1 cellular context compared by ENCODE assay signal in the genomic region with DNA sequence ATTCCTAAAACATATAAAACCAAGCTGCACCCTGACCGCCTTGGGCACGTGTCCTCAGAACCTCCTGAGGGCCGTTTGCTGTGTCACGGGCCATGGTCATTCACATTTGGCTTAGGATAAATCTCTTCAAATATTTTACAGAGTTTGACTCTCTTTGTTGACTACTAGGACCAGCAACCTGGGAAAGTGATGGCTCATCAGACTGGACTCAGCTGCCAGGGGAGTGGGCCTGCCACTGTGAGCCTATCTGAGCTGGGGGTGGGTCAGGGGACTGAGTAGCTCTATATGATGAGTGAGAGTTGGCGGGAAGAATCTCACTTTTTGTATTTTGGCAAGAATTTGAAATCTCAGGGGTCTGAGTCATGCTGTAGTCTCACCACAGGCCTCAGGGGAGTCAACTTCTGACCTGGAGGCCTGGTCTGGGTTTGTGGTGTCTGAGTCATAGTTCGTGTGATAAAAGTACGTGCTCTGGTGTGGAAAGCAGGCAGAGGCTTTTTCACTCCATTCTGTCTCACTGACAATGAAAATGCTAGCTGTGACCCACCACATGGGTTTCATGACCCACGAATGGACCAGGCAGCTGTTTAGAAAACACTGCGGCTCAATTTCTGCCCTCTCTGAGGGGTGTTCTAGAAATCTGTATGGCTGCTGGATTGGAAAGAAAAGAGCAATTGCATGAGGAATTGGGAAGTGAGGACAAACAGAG.
TF ChIP-seq lines count a peak whose summit lies in the region.

No MANE protein-coding gene starts in this region.

TF ChIP-seq in HepG2, 621 proteins besides CTCF, POLR2A, EP300 and RAD21:
- TF ChIP-seq CCAR2 (optimal IDR thresholded peaks at IDR 0.05; ENCODE audit: low read depth, low read length): no peak
- 0 out of 2 replicates have a peak, but pooled peaks have one; percentile 17 for TF ChIP-seq ATF1 (CRISPR knock-in tag; IDR thresholded peaks at IDR 0.05)
- no peak for TF ChIP-seq ATM (IDR thresholded peaks at IDR 0.05; ENCODE audit: borderline replicate concordance)
- TF ChIP-seq, protein P1, sequence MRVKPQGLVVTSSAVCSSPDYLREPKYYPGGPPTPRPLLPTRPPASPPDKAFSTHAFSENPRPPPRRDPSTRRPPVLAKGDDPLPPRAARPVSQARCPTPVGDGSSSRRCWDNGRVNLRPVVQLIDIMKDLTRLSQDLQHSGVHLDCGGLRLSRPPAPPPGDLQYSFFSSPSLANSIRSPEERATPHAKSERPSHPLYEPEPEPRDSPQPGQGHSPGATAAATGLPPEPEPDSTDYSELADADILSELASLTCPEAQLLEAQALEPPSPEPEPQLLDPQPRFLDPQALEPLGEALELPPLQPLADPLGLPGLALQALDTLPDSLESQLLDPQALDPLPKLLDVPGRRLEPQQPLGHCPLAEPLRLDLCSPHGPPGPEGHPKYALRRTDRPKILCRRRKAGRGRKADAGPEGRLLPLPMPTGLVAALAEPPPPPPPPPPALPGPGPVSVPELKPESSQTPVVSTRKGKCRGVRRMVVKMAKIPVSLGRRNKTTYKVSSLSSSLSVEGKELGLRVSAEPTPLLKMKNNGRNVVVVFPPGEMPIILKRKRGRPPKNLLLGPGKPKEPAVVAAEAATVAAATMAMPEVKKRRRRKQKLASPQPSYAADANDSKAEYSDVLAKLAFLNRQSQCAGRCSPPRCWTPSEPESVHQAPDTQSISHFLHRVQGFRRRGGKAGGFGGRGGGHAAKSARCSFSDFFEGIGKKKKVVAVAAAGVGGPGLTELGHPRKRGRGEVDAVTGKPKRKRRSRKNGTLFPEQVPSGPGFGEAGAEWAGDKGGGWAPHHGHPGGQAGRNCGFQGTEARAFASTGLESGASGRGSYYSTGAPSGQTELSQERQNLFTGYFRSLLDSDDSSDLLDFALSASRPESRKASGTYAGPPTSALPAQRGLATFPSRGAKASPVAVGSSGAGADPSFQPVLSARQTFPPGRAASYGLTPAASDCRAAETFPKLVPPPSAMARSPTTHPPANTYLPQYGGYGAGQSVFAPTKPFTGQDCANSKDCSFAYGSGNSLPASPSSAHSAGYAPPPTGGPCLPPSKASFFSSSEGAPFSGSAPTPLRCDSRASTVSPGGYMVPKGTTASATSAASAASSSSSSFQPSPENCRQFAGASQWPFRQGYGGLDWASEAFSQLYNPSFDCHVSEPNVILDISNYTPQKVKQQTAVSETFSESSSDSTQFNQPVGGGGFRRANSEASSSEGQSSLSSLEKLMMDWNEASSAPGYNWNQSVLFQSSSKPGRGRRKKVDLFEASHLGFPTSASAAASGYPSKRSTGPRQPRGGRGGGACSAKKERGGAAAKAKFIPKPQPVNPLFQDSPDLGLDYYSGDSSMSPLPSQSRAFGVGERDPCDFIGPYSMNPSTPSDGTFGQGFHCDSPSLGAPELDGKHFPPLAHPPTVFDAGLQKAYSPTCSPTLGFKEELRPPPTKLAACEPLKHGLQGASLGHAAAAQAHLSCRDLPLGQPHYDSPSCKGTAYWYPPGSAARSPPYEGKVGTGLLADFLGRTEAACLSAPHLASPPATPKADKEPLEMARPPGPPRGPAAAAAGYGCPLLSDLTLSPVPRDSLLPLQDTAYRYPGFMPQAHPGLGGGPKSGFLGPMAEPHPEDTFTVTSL (CRISPR knock-in tag; IDR thresholded peaks at IDR 0.05; ENCODE audit: borderline replicate concordance): peak; percentile 50; the same call in 1 of the 2 replicates
- TF ChIP-seq SKI (IDR thresholded peaks at IDR 0.05; ENCODE audit: partially characterized antibody): no peak
- TF ChIP-seq RARA (CRISPR knock-in tag; IDR thresholded peaks at IDR 0.05): peak; percentile 77
- peak; percentile 42; the same call in 1 of the 2 replicates for TF ChIP-seq KDM2A (CRISPR knock-in tag; IDR thresholded peaks at IDR 0.05; ENCODE audit: borderline replicate concordance, low read depth)
- 0 out of 2 replicates have a peak, but pooled peaks have one; percentile 23 for TF ChIP-seq JUND (CRISPR knock-in tag; IDR thresholded peaks at IDR 0.05)
- TF ChIP-seq ZNF629 (CRISPR knock-in tag; conservative IDR thresholded peaks at IDR 0.05): no peak
- peak; percentile 46; the same call in 1 of the 2 replicates for TF ChIP-seq JUN (CRISPR knock-in tag; IDR thresholded peaks at IDR 0.05)
- no peak for TF ChIP-seq MEIS2 (CRISPR knock-in tag; IDR thresholded peaks at IDR 0.05)
- TF ChIP-seq GATAD1 (CRISPR knock-in tag; IDR thresholded peaks at IDR 0.05): 0 out of 2 replicates have a peak, but pooled peaks have one; percentile 12
- TF ChIP-seq, protein P2, sequence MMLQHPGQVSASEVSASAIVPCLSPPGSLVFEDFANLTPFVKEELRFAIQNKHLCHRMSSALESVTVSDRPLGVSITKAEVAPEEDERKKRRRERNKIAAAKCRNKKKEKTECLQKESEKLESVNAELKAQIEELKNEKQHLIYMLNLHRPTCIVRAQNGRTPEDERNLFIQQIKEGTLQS (CRISPR knock-in tag; IDR thresholded peaks at IDR 0.05): peak; percentile 34; the same call in 1 of the 2 replicates
- no peak for TF ChIP-seq TAF15 (IDR thresholded peaks at IDR 0.05; ENCODE audit: low read depth, low read length, poor library complexity, severe bottlenecking)
- 0 out of 2 replicates have a peak, but pooled peaks have one; percentile 23 for TF ChIP-seq JUNB (CRISPR knock-in tag; IDR thresholded peaks at IDR 0.05; ENCODE audit: borderline replicate concordance)
- TF ChIP-seq, protein P3, sequence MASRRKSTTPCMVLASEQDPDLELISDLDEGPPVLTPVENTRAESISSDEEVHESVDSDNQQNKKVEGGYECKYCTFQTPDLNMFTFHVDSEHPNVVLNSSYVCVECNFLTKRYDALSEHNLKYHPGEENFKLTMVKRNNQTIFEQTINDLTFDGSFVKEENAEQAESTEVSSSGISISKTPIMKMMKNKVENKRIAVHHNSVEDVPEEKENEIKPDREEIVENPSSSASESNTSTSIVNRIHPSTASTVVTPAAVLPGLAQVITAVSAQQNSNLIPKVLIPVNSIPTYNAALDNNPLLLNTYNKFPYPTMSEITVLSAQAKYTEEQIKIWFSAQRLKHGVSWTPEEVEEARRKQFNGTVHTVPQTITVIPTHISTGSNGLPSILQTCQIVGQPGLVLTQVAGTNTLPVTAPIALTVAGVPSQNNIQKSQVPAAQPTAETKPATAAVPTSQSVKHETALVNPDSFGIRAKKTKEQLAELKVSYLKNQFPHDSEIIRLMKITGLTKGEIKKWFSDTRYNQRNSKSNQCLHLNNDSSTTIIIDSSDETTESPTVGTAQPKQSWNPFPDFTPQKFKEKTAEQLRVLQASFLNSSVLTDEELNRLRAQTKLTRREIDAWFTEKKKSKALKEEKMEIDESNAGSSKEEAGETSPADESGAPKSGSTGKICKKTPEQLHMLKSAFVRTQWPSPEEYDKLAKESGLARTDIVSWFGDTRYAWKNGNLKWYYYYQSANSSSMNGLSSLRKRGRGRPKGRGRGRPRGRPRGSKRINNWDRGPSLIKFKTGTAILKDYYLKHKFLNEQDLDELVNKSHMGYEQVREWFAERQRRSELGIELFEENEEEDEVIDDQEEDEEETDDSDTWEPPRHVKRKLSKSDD (CRISPR knock-in tag; IDR thresholded peaks at IDR 0.05; ENCODE audit: low read depth): no peak
- no peak for TF ChIP-seq ZNF30 (CRISPR knock-in tag; IDR thresholded peaks at IDR 0.05)
- TF ChIP-seq, protein P4, sequence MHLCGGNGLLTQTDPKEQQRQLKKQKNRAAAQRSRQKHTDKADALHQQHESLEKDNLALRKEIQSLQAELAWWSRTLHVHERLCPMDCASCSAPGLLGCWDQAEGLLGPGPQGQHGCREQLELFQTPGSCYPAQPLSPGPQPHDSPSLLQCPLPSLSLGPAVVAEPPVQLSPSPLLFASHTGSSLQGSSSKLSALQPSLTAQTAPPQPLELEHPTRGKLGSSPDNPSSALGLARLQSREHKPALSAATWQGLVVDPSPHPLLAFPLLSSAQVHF (CRISPR knock-in tag; IDR thresholded peaks at IDR 0.05): no peak
- no peak for TF ChIP-seq NR2C2 (CRISPR knock-in tag; IDR thresholded peaks at IDR 0.05; ENCODE audit: borderline replicate concordance)
- TF ChIP-seq ZNF33B (CRISPR knock-in tag; IDR thresholded peaks at IDR 0.05): no peak
- peak; percentile 38; the same call in 1 of the 2 replicates for TF ChIP-seq RXRB (CRISPR knock-in tag; IDR thresholded peaks at IDR 0.05; ENCODE audit: borderline replicate concordance)
- TF ChIP-seq, protein P5, sequence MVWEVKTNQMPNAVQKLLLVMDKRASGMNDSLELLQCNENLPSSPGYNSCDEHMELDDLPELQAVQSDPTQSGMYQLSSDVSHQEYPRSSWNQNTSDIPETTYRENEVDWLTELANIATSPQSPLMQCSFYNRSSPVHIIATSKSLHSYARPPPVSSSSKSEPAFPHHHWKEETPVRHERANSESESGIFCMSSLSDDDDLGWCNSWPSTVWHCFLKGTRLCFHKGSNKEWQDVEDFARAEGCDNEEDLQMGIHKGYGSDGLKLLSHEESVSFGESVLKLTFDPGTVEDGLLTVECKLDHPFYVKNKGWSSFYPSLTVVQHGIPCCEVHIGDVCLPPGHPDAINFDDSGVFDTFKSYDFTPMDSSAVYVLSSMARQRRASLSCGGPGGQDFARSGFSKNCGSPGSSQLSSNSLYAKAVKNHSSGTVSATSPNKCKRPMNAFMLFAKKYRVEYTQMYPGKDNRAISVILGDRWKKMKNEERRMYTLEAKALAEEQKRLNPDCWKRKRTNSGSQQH (CRISPR knock-in tag; IDR thresholded peaks at IDR 0.05; ENCODE audit: low read depth): no peak
- peak; percentile 51 for TF ChIP-seq ZFX (CRISPR knock-in tag; IDR thresholded peaks at IDR 0.05; ENCODE audit: low read depth)
- TF ChIP-seq, protein P6, sequence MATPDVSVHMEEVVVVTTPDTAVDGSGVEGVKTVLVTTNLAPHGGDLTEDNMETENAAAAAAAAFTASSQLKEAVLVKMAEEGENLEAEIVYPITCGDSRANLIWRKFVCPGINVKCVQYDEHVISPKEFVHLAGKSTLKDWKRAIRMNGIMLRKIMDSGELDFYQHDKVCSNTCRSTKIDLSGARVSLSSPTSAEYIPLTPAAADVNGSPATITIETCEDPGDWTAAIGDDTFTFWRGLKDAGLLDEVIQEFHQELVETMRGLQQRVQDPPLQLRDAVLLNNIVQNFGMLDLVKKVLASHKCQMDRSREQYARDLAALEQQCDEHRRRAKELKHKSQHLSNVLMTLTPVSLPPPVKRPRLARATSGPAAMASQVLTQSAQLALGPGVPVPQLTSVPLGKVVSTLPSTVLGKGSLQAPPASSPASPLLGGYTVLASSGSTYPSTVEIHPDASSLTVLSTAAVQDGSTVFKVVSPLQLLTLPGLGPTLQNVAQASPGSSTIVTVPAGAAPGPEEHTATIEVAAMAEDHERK (CRISPR knock-in tag; IDR thresholded peaks at IDR 0.05; ENCODE audit: low read depth): no peak
- TF ChIP-seq KMT2A (CRISPR knock-in tag; IDR thresholded peaks at IDR 0.05): no peak
- TF ChIP-seq HMG20A (CRISPR knock-in tag; IDR thresholded peaks at IDR 0.05; ENCODE audit: borderline replicate concordance): 0 out of 2 replicates have a peak, but pooled peaks have one; percentile 26
- peak; percentile 43; the same call in 1 of the 2 replicates for TF ChIP-seq SAP130 (CRISPR knock-in tag; IDR thresholded peaks at IDR 0.05; ENCODE audit: low read depth)
- no peak for TF ChIP-seq NCOA1 (CRISPR knock-in tag; IDR thresholded peaks at IDR 0.05)
- no peak for TF ChIP-seq ELF1 (CRISPR knock-in tag; IDR thresholded peaks at IDR 0.05)
- peak; percentile 94 for TF ChIP-seq FOSL2 (CRISPR knock-in tag; IDR thresholded peaks at IDR 0.05)
- TF ChIP-seq, protein P7, sequence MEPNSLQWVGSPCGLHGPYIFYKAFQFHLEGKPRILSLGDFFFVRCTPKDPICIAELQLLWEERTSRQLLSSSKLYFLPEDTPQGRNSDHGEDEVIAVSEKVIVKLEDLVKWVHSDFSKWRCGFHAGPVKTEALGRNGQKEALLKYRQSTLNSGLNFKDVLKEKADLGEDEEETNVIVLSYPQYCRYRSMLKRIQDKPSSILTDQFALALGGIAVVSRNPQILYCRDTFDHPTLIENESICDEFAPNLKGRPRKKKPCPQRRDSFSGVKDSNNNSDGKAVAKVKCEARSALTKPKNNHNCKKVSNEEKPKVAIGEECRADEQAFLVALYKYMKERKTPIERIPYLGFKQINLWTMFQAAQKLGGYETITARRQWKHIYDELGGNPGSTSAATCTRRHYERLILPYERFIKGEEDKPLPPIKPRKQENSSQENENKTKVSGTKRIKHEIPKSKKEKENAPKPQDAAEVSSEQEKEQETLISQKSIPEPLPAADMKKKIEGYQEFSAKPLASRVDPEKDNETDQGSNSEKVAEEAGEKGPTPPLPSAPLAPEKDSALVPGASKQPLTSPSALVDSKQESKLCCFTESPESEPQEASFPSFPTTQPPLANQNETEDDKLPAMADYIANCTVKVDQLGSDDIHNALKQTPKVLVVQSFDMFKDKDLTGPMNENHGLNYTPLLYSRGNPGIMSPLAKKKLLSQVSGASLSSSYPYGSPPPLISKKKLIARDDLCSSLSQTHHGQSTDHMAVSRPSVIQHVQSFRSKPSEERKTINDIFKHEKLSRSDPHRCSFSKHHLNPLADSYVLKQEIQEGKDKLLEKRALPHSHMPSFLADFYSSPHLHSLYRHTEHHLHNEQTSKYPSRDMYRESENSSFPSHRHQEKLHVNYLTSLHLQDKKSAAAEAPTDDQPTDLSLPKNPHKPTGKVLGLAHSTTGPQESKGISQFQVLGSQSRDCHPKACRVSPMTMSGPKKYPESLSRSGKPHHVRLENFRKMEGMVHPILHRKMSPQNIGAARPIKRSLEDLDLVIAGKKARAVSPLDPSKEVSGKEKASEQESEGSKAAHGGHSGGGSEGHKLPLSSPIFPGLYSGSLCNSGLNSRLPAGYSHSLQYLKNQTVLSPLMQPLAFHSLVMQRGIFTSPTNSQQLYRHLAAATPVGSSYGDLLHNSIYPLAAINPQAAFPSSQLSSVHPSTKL (CRISPR knock-in tag; IDR thresholded peaks at IDR 0.05): peak; percentile 41
- TF ChIP-seq GABPA (IDR thresholded peaks at IDR 0.05; ENCODE audit: low read depth, low read length): no peak
- TF ChIP-seq GABPA (CRISPR knock-in tag; IDR thresholded peaks at IDR 0.05; ENCODE audit: low read depth): no peak
- TF ChIP-seq, protein P8, sequence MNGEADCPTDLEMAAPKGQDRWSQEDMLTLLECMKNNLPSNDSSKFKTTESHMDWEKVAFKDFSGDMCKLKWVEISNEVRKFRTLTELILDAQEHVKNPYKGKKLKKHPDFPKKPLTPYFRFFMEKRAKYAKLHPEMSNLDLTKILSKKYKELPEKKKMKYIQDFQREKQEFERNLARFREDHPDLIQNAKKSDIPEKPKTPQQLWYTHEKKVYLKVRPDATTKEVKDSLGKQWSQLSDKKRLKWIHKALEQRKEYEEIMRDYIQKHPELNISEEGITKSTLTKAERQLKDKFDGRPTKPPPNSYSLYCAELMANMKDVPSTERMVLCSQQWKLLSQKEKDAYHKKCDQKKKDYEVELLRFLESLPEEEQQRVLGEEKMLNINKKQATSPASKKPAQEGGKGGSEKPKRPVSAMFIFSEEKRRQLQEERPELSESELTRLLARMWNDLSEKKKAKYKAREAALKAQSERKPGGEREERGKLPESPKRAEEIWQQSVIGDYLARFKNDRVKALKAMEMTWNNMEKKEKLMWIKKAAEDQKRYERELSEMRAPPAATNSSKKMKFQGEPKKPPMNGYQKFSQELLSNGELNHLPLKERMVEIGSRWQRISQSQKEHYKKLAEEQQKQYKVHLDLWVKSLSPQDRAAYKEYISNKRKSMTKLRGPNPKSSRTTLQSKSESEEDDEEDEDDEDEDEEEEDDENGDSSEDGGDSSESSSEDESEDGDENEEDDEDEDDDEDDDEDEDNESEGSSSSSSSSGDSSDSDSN (CRISPR knock-in tag; IDR thresholded peaks at IDR 0.05): no peak
